23 cellular contexts compared by ENCODE assay signal in the genomic region with DNA sequence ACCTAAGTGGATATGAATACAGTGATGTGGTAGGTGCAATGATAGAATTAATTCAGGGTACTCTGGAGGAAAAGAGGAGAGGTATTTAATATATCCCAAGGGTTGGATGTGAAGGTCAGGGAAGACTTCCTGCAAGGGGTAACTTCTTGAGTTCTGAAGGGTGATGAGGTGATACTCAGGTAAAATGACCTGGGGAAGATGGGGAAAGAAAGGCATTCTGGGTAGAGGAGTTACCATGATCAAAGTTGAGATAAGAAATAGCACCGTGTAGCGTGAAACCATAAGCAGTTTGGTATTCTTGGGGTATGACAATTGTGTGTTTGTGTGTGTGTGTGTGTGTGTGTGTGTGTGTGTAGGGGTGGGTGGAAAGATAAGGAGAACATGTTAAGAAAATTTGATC.
"Had no signal": no experiment of that assay in that cellular context is flagged by ENCODE, and none has a peak within 500 bp of the region (broad histone marks: within the 10 kb centered on the region; RNA-seq: fewer than 3 reads in every experiment).

No MANE protein-coding gene starts in this region.

- H3K27ac ChIP-seq: stomach, suprapubic skin, testis, thoracic aorta, thyroid gland, tibial artery, tibial nerve, transverse colon, upper lobe of left lung, upper lobe of right lung, uterus, vagina had no signal

- H3K4me3 ChIP-seq: stomach, suprapubic skin, testis, thoracic aorta, thyroid gland, tibial artery, tibial nerve, transverse colon, upper lobe of left lung, upper lobe of right lung, uterus, vagina had no signal

- DNase-seq: stimulated activated CD4-positive, alpha-beta T cell treated with anti-CD3 and anti-CD28 coated beads, Interleukin-2, amount 100 ng/mL, for 48 hours; stimulated activated CD4-positive, alpha-beta T cell treated with anti-CD3 and anti-CD28 coated beads, Interleukin-4, amount 100 ng/mL, for 1 hour; stimulated activated CD4-positive, alpha-beta T cell treated with anti-CD3 and anti-CD28 coated beads, Interleukin-4, amount 100 ng/mL, for 24 hours; stimulated activated CD4-positive, alpha-beta T cell treated with anti-CD3 and anti-CD28 coated beads, Interleukin-4, amount 100 ng/mL, for 4 hours; stimulated activated CD8-positive, alpha-beta memory T cell treated with anti-CD3 and anti-CD28 coated beads, Interleukin-4, amount 100 ng/mL, for 48 hours; stimulated activated naive B cell treated with anti-CD40 and anti-IgM and Interleukin-4, amounts not matched to agents 10 μg/mL and 1 μg/mL and 100 μg/mL, for 72 hours; stimulated activated naive CD4-positive, alpha-beta T cell; stimulated activated naive CD4-positive, alpha-beta T cell treated with Interleukin-2 at 50 U/mL for 16 hours; stimulated activated naive CD8-positive, alpha-beta T cell treated with anti-CD3 and anti-CD28 coated beads, Interleukin-15, amount 100 ng/mL, for 72 hours; stimulated activated naive CD8-positive, alpha-beta T cell treated with anti-CD3 and anti-CD28 coated beads, Interleukin-15, Interleukin-2, amounts not matched to agents 100 U/mL and 50 U/mL, for 24 hours; stomach; substantia nigra; thyroid gland; tibial artery; transverse colon; upper lobe of left lung; upper lobe of right lung; uterus had no signal

- H3K36me3 ChIP-seq: stomach, suprapubic skin, thoracic aorta, thyroid gland, tibial artery, tibial nerve, transverse colon, upper lobe of left lung, upper lobe of right lung, uterus, vagina had no signal

- H3K4me1 ChIP-seq: stomach, suprapubic skin, testis, thyroid gland, tibial artery, tibial nerve, transverse colon, upper lobe of left lung, upper lobe of right lung, uterus, vagina had no signal

- H3K9me3 ChIP-seq: stomach, suprapubic skin, testis, thoracic aorta, thyroid gland, tibial artery, tibial nerve, transverse colon, upper lobe of left lung, upper lobe of right lung, uterus, vagina had no signal

- H3K27me3 ChIP-seq: stomach, suprapubic skin, testis, thyroid gland, tibial artery, tibial nerve, transverse colon, upper lobe of left lung, upper lobe of right lung, uterus, vagina had no signal
